In genomic region chr3:1469248-1469647, GRCh38 we compare ENCODE assay signal across 30 cellular contexts.
"Had no signal": no experiment of that assay in that cellular context is flagged by ENCODE, and none has a peak within 500 bp of the region (broad histone marks: within the 10 kb centered on the region; RNA-seq: fewer than 3 reads in every experiment).

No MANE protein-coding gene starts in this region.

- H3K36me3 ChIP-seq: ascending aorta, breast epithelium, cardiac muscle cell, colonic mucosa, esophagus muscularis mucosa, gastrocnemius medialis had no signal

- H3K27me3 ChIP-seq: ascending aorta, breast epithelium, cardiac muscle cell, colonic mucosa, esophagus muscularis mucosa, foreskin keratinocyte, gastrocnemius medialis had no signal

- DNase-seq: activated CD4-positive, alpha-beta memory T cell treated with anti-CD3 and anti-CD28 coated beads for 36 hours; activated CD4-positive, alpha-beta T cell treated with anti-CD3 and anti-CD28 coated beads for 36 hours; activated CD4-positive, alpha-beta T cell treated with anti-CD3 and anti-CD28 coated beads, Interleukin-2, amount 10 ng/mL, durations not matched to agents 24 days and 14 days; activated CD4-positive, CD25-positive, alpha-beta regulatory T cell; activated CD4-positive, CD25-positive, alpha-beta regulatory T cell treated with anti-CD3 and anti-CD28 coated beads, Interleukin-2, amount 50 U/mL, for 72 hours; activated CD8-positive, alpha-beta memory T cell treated with anti-CD3 and anti-CD28 coated beads, Interleukin-2, amount 10 ng/mL, durations not matched to agents 7 days and 5 days; activated CD8-positive, alpha-beta memory T cell treated with anti-CD3 and anti-CD28 coated beads, Interleukin-2, amount 50 U/mL, for 4 hours; activated CD8-positive, alpha-beta T cell treated with anti-CD3 and anti-CD28 coated beads, Interleukin-2, amount 10 ng/mL, durations not matched to agents 7 days and 5 days; activated gamma-delta T cell; activated naive CD4-positive, alpha-beta T cell; activated naive CD4-positive, alpha-beta T cell treated with anti-CD3 and anti-CD28 coated beads, Interleukin-2, amount 10 ng/mL, durations not matched to agents 7 days and 5 days; activated naive CD8-positive, alpha-beta T cell treated with anti-CD3 and anti-CD28 coated beads, Interleukin-2, amount 10 ng/mL, durations not matched to agents 7 days and 5 days; activated T-cell treated with anti-CD3 and anti-CD28 coated beads, Interleukin-2, amount 50 U/mL, for 1 hour; activated T-cell treated with anti-CD3 and anti-CD28 coated beads, Interleukin-2, amount 50 U/mL, for 48 hours; central memory CD4-positive, alpha-beta T cell; cerebellar nuclear complex; colonic mucosa; effector memory CD4-positive, alpha-beta T cell; erythroblast; foreskin keratinocyte; gastrocnemius medialis; glutamatergic neuron; T-helper 1 cell; T-helper 17 cell; T1000 had no signal

- ATAC-seq: activated CD4-positive, alpha-beta T cell treated with anti-CD3 and anti-CD28 coated beads for 36 hours; activated CD8-positive, alpha-beta memory T cell treated with anti-CD3 and anti-CD28 coated beads, Interleukin-2, amount 10 ng/mL, durations not matched to agents 7 days and 5 days; activated CD8-positive, alpha-beta T cell treated with anti-CD3 and anti-CD28 coated beads, Interleukin-2, amount 10 ng/mL, durations not matched to agents 7 days and 5 days; activated naive CD4-positive, alpha-beta T cell treated with anti-CD3 and anti-CD28 coated beads, Interleukin-2, amount 50 U/mL, for 72 hours; foreskin keratinocyte; gastrocnemius medialis; T-helper 17 cell had no signal

- H3K27ac ChIP-seq: ascending aorta, breast epithelium, cardiac muscle cell, colonic mucosa, esophagus muscularis mucosa, foreskin keratinocyte, gastrocnemius medialis had no signal

- H3K9me3 ChIP-seq: ascending aorta, breast epithelium, colonic mucosa, esophagus muscularis mucosa, gastrocnemius medialis had no signal

- H3K4me3 ChIP-seq: ascending aorta, breast epithelium, cardiac muscle cell, colonic mucosa, esophagus muscularis mucosa, gastrocnemius medialis had no signal

- H3K4me1 ChIP-seq: ascending aorta, breast epithelium, colonic mucosa, esophagus muscularis mucosa, foreskin keratinocyte, gastrocnemius medialis had no signal
